ENCODE assay signal across 8 cellular contexts in the genomic region with DNA sequence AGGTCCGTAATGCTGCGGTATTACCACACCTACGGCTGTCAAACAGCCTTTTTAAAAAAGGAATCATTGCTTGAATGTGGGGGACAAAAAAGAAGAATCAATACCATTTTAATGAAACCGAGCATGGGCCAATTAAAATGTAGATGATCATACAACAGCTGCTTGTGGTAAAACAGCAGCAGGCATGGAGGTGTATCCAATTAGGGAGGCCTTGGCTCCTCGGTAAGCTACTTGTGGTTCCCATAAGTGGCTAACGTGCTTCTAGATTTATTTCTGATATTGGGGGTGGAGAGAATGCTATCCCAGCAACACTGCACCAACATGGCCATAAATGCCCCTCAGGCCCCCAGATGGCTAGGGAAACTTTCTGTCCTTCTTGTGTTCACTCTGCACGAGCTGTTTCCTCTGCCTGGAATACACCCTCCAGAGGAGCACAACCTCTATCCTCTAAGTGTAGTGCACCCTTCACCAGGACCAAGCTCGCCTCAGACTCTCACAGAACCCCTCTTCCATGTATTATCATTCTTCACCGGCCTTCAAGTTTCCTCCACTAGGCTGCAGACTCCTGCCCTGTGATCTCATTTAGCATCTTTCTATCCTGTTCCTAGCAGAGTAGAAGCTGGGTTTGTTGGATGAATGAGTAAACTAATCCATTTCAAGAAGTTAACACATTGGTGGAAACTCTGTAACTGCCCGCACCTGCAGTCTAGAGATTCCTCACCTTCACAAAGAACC. TPM values are rescaled to one million over a fixed set of nuclear protein-coding genes. Genes with fewer than 3 reads are reported as not detected.
DNase-seq lines count a peak whose midpoint lies in the region; ATAC-seq, FAIRE-seq and TF ChIP-seq lines count a peak whose summit lies in the region.

No MANE protein-coding gene starts in this region.

- peaks cover 50% of the 10 kb centered on the region for H3K4me1 ChIP-seq in ACC112 (ENCODE audit: control insufficient read depth, insufficient read depth, low read length, unreplicated experiment)
- peaks cover 10% of the 10 kb centered on the region for H3K4me1 ChIP-seq in HEK293 (ENCODE audit: control insufficient read depth, insufficient read depth, low read length)
- H3K4me1 ChIP-seq in body of pancreas, result peaks cover 50% of the 10 kb centered on the region
- peaks cover 34% of the 10 kb centered on the region for H3K4me1 ChIP-seq in mesodermal cell (ENCODE audit: control insufficient read depth, insufficient read depth, low read length, poor library complexity, severe bottlenecking)

- FAIRE-seq in H54 (lab: Jason Lieb, UNC), result no peak

- DNase-seq in body of pancreas (no peak), hypothalamus (lab: John Stamatoyannopoulos, UW) (no peak), H54 (ENCODE audit: insufficient read length, low spot score) (no peak), OCI-M1 (lab: John Stamatoyannopoulos, UW) (no peak), superior temporal gyrus (ENCODE audit: extremely low spot score) (no peak)

- H3K4me3 ChIP-seq in ACC112 (ENCODE audit: low read depth, low read length) (peak overlapping the region; percentile 84), HEK293 (ENCODE audit: low read depth, low read length) (peak overlapping the region; percentile 94), body of pancreas (no peak overlapping the region), mesodermal cell (ENCODE audit: extremely low read depth, insufficient read depth, low read length, poor library complexity, severe bottlenecking) (peak overlapping the region; percentile 94)

- H3K27ac ChIP-seq in ACC112 (ENCODE audit: low read depth, low read length) (peak overlapping the region; percentile 87), HEK293 (ENCODE audit: extremely low read depth, low read depth, low read length) (peak overlapping the region; percentile 94; the same call in 1 of the 2 replicates), body of pancreas (peak overlapping the region; percentile 96 to 99 (median 98)), mesodermal cell (ENCODE audit: low read depth, low read length, severe bottlenecking) (no peak overlapping the region)

- H3K9me3 ChIP-seq in HEK293 (ENCODE audit: control insufficient read depth, insufficient read depth, low read depth, low read length) (no peaks in the 10 kb centered on the region), body of pancreas (no peaks in the 10 kb centered on the region), mesodermal cell (ENCODE audit: control insufficient read depth, low read length) (no peaks in the 10 kb centered on the region)

- CTCF ChIA-PET in HEK293 (lab: Yijun Ruan, JAX), result interaction anchor here (0.6 to 2.9 kb wide), 7 partner anchors 11 to 225 kb away, joined by 3 to 8 read pairs (median 4); no protein-coding TSS in a partner anchor

- H3K27me3 ChIP-seq in ACC112 (ENCODE audit: insufficient read depth, low read length), result no peaks in the 10 kb centered on the region
- no peaks in the 10 kb centered on the region for H3K27me3 ChIP-seq in body of pancreas

- TF ChIP-seq POLR2A in body of pancreas (IDR thresholded peaks at IDR 0.05) (no peak), H54 (IDR thresholded peaks at IDR 0.05; ENCODE audit: low read depth, low read length) (no peak)

- intact Hi-C loops in body of pancreas (cut with DNase I), result no loop called here

- 69 to 70% methylated on average over 10 of the region's 10 CpGs for WGBS in body of pancreas, 2 donors
- 38 to 54% methylated on average over 3 to 5 of the region's 10 CpGs for WGBS in mesodermal cell (ENCODE audit: insufficient coverage in 2 of 2), 2 experiments

- TF ChIP-seq CTCF in HEK293 (tag by site-specific recombination; IDR thresholded peaks at IDR 0.05) (peak; percentile 63; the same call in 1 of the 2 replicates), body of pancreas (IDR thresholded peaks at IDR 0.05) (no peak)

- H3K79me2 ChIP-seq in ACC112 (ENCODE audit: control insufficient read depth, insufficient read depth, low read length, unreplicated experiment), result peaks cover 68% of the 10 kb centered on the region

- POLR2A ChIA-PET in HEK293 (lab: Yijun Ruan, JAX), result interaction anchor here (0.9 to 1.9 kb wide), 5 partner anchors 9 to 153 kb away, joined by 3 to 6 read pairs (median 5); no protein-coding TSS in a partner anchor

- ATAC-seq in body of pancreas, result no peak

- H3K36me3 ChIP-seq in ACC112 (ENCODE audit: insufficient read depth, low read length) (0 out of 2 replicates have a peak, but pooled peaks cover 2% of the 10 kb centered on the region), HEK293 (ENCODE audit: control insufficient read depth in 2 of 2, insufficient read depth in 1 of 2, low read length in 2 of 2) (no peaks in the 10 kb centered on the region), body of pancreas (replicated peaks in 1 of 2; ENCODE audit: insufficient read depth in 1 of 2, low read depth in 2 of 2) (no peaks in the 10 kb centered on the region), mesodermal cell (ENCODE audit: control insufficient read depth, insufficient read depth, low read length) (peaks cover 16% of the 10 kb centered on the region)

- no peak overlapping the region for H2AFZ ChIP-seq in ACC112 (ENCODE audit: low read length, unreplicated experiment)

TF ChIP-seq in HEK293, 187 proteins besides CTCF, POLR2A, EP300 and RAD21 (continues in another document):
- TF ChIP-seq GLIS1 (tag by site-specific recombination; IDR thresholded peaks at IDR 0.05), result no peak
- no peak for TF ChIP-seq HOXC10 (CRISPR knock-in tag; IDR thresholded peaks at IDR 0.05)
- peak; percentile 44 for TF ChIP-seq ZBTB20 (tag by site-specific recombination; IDR thresholded peaks at IDR 0.05)
- TF ChIP-seq PRDM1 (tag by site-specific recombination; IDR thresholded peaks at IDR 0.05), result no peak
- no peak for TF ChIP-seq KLF16 (tag by site-specific recombination; IDR thresholded peaks at IDR 0.05)
- TF ChIP-seq TCF7L2 (IDR thresholded peaks at IDR 0.05; ENCODE audit: borderline replicate concordance, low read depth, low read length), result no peak
- no peak for TF ChIP-seq ZNF501 (tag by site-specific recombination; IDR thresholded peaks at IDR 0.05)
- TF ChIP-seq ZNF239 (tag by site-specific recombination; IDR thresholded peaks at IDR 0.05), result no peak
- TF ChIP-seq ZNF416 (tag by site-specific recombination; IDR thresholded peaks at IDR 0.05), result no peak
- TF ChIP-seq, protein P1, sequence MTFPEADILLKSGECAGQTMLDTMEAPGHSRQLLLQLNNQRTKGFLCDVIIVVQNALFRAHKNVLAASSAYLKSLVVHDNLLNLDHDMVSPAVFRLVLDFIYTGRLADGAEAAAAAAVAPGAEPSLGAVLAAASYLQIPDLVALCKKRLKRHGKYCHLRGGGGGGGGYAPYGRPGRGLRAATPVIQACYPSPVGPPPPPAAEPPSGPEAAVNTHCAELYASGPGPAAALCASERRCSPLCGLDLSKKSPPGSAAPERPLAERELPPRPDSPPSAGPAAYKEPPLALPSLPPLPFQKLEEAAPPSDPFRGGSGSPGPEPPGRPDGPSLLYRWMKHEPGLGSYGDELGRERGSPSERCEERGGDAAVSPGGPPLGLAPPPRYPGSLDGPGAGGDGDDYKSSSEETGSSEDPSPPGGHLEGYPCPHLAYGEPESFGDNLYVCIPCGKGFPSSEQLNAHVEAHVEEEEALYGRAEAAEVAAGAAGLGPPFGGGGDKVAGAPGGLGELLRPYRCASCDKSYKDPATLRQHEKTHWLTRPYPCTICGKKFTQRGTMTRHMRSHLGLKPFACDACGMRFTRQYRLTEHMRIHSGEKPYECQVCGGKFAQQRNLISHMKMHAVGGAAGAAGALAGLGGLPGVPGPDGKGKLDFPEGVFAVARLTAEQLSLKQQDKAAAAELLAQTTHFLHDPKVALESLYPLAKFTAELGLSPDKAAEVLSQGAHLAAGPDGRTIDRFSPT (tag by site-specific recombination; IDR thresholded peaks at IDR 0.05), result no peak
- TF ChIP-seq, protein P2, sequence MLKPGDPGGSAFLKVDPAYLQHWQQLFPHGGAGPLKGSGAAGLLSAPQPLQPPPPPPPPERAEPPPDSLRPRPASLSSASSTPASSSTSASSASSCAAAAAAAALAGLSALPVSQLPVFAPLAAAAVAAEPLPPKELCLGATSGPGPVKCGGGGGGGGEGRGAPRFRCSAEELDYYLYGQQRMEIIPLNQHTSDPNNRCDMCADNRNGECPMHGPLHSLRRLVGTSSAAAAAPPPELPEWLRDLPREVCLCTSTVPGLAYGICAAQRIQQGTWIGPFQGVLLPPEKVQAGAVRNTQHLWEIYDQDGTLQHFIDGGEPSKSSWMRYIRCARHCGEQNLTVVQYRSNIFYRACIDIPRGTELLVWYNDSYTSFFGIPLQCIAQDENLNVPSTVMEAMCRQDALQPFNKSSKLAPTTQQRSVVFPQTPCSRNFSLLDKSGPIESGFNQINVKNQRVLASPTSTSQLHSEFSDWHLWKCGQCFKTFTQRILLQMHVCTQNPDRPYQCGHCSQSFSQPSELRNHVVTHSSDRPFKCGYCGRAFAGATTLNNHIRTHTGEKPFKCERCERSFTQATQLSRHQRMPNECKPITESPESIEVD (tag by site-specific recombination; IDR thresholded peaks at IDR 0.05), result no peak
- peak; percentile 58 for TF ChIP-seq OSR2 (tag by site-specific recombination; IDR thresholded peaks at IDR 0.05)
- TF ChIP-seq, protein P3, sequence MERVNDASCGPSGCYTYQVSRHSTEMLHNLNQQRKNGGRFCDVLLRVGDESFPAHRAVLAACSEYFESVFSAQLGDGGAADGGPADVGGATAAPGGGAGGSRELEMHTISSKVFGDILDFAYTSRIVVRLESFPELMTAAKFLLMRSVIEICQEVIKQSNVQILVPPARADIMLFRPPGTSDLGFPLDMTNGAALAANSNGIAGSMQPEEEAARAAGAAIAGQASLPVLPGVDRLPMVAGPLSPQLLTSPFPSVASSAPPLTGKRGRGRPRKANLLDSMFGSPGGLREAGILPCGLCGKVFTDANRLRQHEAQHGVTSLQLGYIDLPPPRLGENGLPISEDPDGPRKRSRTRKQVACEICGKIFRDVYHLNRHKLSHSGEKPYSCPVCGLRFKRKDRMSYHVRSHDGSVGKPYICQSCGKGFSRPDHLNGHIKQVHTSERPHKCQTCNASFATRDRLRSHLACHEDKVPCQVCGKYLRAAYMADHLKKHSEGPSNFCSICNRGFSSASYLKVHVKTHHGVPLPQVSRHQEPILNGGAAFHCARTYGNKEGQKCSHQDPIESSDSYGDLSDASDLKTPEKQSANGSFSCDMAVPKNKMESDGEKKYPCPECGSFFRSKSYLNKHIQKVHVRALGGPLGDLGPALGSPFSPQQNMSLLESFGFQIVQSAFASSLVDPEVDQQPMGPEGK (tag by site-specific recombination; IDR thresholded peaks at IDR 0.05), result peak; percentile 24; the same call in 1 of the 2 replicates
- no peak for TF ChIP-seq ZNF223 (tag by site-specific recombination; IDR thresholded peaks at IDR 0.05)
- no peak for TF ChIP-seq ZBTB8A (tag by site-specific recombination; IDR thresholded peaks at IDR 0.05)
- no peak for TF ChIP-seq ZNF521 (tag by site-specific recombination; IDR thresholded peaks at IDR 0.05)
- TF ChIP-seq WT1 (tag by site-specific recombination; IDR thresholded peaks at IDR 0.05), result no peak

RNA-seq across cellular contexts. Expression of a gene that starts 1.6 kb away (rescaled TPM):
- 10 to 100 TPM; 10.5 to 18.7 TPM for total RNA-seq in body of pancreas
- 20.3 TPM for polyA plus RNA-seq in mesodermal cell (2013, experiment 1 of 2)
- polyA plus RNA-seq in mesodermal cell (2013, experiment 2 of 2), result 18.1 TPM

RNA-seq across cellular contexts. Expression of a gene that starts 53.2 kb away (rescaled TPM):
- under 1 TPM in 1 of 2 donors, not detected in 1; under 0.01 TPM for total RNA-seq in body of pancreas
- polyA plus RNA-seq in mesodermal cell (2013, experiment 1 of 2), result 52.7 TPM
- 77.4 TPM for polyA plus RNA-seq in mesodermal cell (2013, experiment 2 of 2)

Comparison
In these comparisons a context has a peak if more than half of its experiments do, and no peak if none do; other contexts are left out.
1. H3K4me3 ChIP-seq: peak in ACC112 (single experiment), HEK293 (single experiment) and mesodermal cell (single experiment); none in body of pancreas (0 of 2).